ENCODE assay signal across 7 cellular contexts in genomic region chr11:64234840-64235379, GRCh38. TPM values are rescaled to one million over a fixed set of nuclear protein-coding genes. Genes with fewer than 3 reads are reported as not detected.
DNase-seq lines count a peak whose midpoint lies in the region; ATAC-seq, FAIRE-seq and TF ChIP-seq lines count a peak whose summit lies in the region.

No MANE protein-coding gene starts in this region.

- H3K27ac ChIP-seq in ectodermal cell (ENCODE audit: insufficient read depth, low read depth, low read length, poor library complexity, severe bottlenecking): no peak overlapping the region

- peak overlapping the region; percentile 47 for H3K4me3 ChIP-seq in ectodermal cell (ENCODE audit: insufficient read depth, low read depth, low read length)

- peak; percentile 39 for FAIRE-seq in GM18507 (lab: Jason Lieb, UNC)

- peaks cover 45% of the 10 kb centered on the region for H3K27me3 ChIP-seq in ectodermal cell (ENCODE audit: control insufficient read depth, insufficient read depth, low read length, poor library complexity, severe bottlenecking)

- H3K4me3 Mint-ChIP-seq in IgD-negative memory B cell: peak overlapping the region; percentile 91 to 97 (median 94)
- H3K4me3 Mint-ChIP-seq in mesothelial cell of epicardium: peak overlapping the region; percentile 82

- TF ChIP-seq CTCF in mesothelial cell of epicardium (IDR thresholded peaks at IDR 0.05; ENCODE audit: unreplicated experiment): no peak

- H3K36me3 Mint-ChIP-seq in IgD-negative memory B cell (peaks cover 3% of the 10 kb centered on the region), mesothelial cell of epicardium (peaks cover 3% of the 10 kb centered on the region)

- no peaks in the 10 kb centered on the region for H3K27me3 Mint-ChIP-seq in IgD-negative memory B cell
- no peaks in the 10 kb centered on the region for H3K27me3 Mint-ChIP-seq in mesothelial cell of epicardium (ENCODE audit: low read depth)

- 3% methylated on average over 48 of the region's 48 CpGs for WGBS in ectodermal cell, 2 experiments

- H3K4me1 ChIP-seq in ectodermal cell (ENCODE audit: control insufficient read depth, insufficient read depth, low read length): peaks cover 6% of the 10 kb centered on the region

- H3K9me3 ChIP-seq in ectodermal cell (ENCODE audit: control insufficient read depth, low read length): no peaks in the 10 kb centered on the region

- H3K4me1 Mint-ChIP-seq in IgD-negative memory B cell (peaks cover 29 to 46% (median 42%) of the 10 kb centered on the region in 3 donors), mesothelial cell of epicardium (peaks cover 21% of the 10 kb centered on the region)

- peak; percentile 57 to 61 for ATAC-seq in activated CD4-positive, CD25-positive, alpha-beta regulatory T cell treated with anti-CD3 and anti-CD28 coated beads, Interleukin-2, amount 50 U/mL, for 24 hours
- no peak for ATAC-seq in GM18520 (IDR thresholded peaks at IDR 0.05; ENCODE audit: unreplicated experiment)

- DNase-seq in GM18507 (ENCODE audit: extremely low spot score, insufficient read length, low read depth) (no peak), mesothelial cell of epicardium (ENCODE audit: low spot score in 2 of 2, unreplicated experiment in 2 of 2) (peak in 1 of 2 experiments; percentile 60), ureter (ENCODE audit: low spot score) (peak; percentile 59)

- H3K27ac Mint-ChIP-seq in IgD-negative memory B cell (peak overlapping the region; percentile 88 to 100 (median 93)), mesothelial cell of epicardium (peak overlapping the region; percentile 85)

- H3K9me3 Mint-ChIP-seq in IgD-negative memory B cell (no peaks in the 10 kb centered on the region), mesothelial cell of epicardium (no peaks in the 10 kb centered on the region)

- no peaks in the 10 kb centered on the region for H3K36me3 ChIP-seq in ectodermal cell (ENCODE audit: control insufficient read depth, insufficient read depth, low read length)

RNA-seq across cellular contexts. Expression of gene VEGFB, which starts 0.5 kb away (rescaled TPM):
- 34.8 TPM for polyA plus RNA-seq in IgD-negative memory B cell
- polyA plus RNA-seq in ectodermal cell (2013, experiment 1 of 4): 23.1 TPM
- 21.7 TPM for polyA plus RNA-seq in ectodermal cell (2013, experiment 2 of 4)
- 17.9 TPM for polyA plus RNA-seq in ectodermal cell (2013, experiment 3 of 4)
- 20.1 TPM for polyA plus RNA-seq in ectodermal cell (2013, experiment 4 of 4)
- total RNA-seq in mesothelial cell of epicardium (83.2 to 90.1 TPM (median 85.8 TPM) in 3 replicates), ureter (51.6 TPM)

RNA-seq across cellular contexts. Expression of gene DNAJC4, which starts 4.6 kb away (rescaled TPM):
- 49.3 TPM for polyA plus RNA-seq in IgD-negative memory B cell
- polyA plus RNA-seq in ectodermal cell (2013, experiment 1 of 4): 24.1 TPM
- polyA plus RNA-seq in ectodermal cell (2013, experiment 2 of 4): 22.4 TPM
- polyA plus RNA-seq in ectodermal cell (2013, experiment 3 of 4): 30.7 TPM
- 34.4 TPM for polyA plus RNA-seq in ectodermal cell (2013, experiment 4 of 4)
- total RNA-seq in mesothelial cell of epicardium: 43.6 to 49.4 TPM (median 45.0 TPM) in 3 replicates
- total RNA-seq in ureter: 44.1 TPM

RNA-seq across cellular contexts. Expression of gene FKBP2, which starts 6.0 kb away (rescaled TPM):
- polyA plus RNA-seq in IgD-negative memory B cell: 101 TPM
- polyA plus RNA-seq in ectodermal cell (2013, experiment 1 of 4): 53.6 TPM
- 57.5 TPM for polyA plus RNA-seq in ectodermal cell (2013, experiment 2 of 4)
- 56.2 TPM for polyA plus RNA-seq in ectodermal cell (2013, experiment 3 of 4)
- polyA plus RNA-seq in ectodermal cell (2013, experiment 4 of 4): 53.1 TPM
- 35.5 to 40.2 TPM (median 36.4 TPM) in 3 replicates for total RNA-seq in mesothelial cell of epicardium
- total RNA-seq in ureter: 55.7 TPM

RNA-seq across cellular contexts. Expression of gene NUDT22, which starts 8.8 kb away (rescaled TPM):
- 56.6 TPM for polyA plus RNA-seq in IgD-negative memory B cell
- polyA plus RNA-seq in ectodermal cell (2013, experiment 1 of 4): 22.5 TPM
- 21.9 TPM for polyA plus RNA-seq in ectodermal cell (2013, experiment 2 of 4)
- 20.7 TPM for polyA plus RNA-seq in ectodermal cell (2013, experiment 3 of 4)
- 20.3 TPM for polyA plus RNA-seq in ectodermal cell (2013, experiment 4 of 4)
- total RNA-seq in mesothelial cell of epicardium (31.9 to 35.6 TPM (median 33.7 TPM) in 3 replicates), ureter (82.7 TPM)

RNA-seq across cellular contexts. Expression of gene TRPT1, which starts 8.9 kb away (rescaled TPM):
- polyA plus RNA-seq in IgD-negative memory B cell: 75.0 TPM
- 24.7 TPM for polyA plus RNA-seq in ectodermal cell (2013, experiment 1 of 4)
- polyA plus RNA-seq in ectodermal cell (2013, experiment 2 of 4): 21.7 TPM
- polyA plus RNA-seq in ectodermal cell (2013, experiment 3 of 4): 27.8 TPM
- polyA plus RNA-seq in ectodermal cell (2013, experiment 4 of 4): 32.4 TPM
- total RNA-seq in mesothelial cell of epicardium (38.9 to 41.1 TPM (median 40.9 TPM) in 3 replicates), ureter (49.4 TPM)
